8 cellular contexts compared by ENCODE assay signal in genomic region chr16:787261-787966, GRCh38. TPM values are rescaled to one million over a fixed set of nuclear protein-coding genes. Genes with fewer than 3 reads are reported as not detected.
DNase-seq lines count a peak whose midpoint lies in the region; ATAC-seq, FAIRE-seq and TF ChIP-seq lines count a peak whose summit lies in the region.

No MANE protein-coding gene starts in this region.

- H3K4me2 ChIP-seq in GM12878 (ENCODE audit: control insufficient read depth, insufficient read depth) = peak overlapping the region; percentile 85

- H3K36me3 ChIP-seq in ACC112 (ENCODE audit: insufficient read depth, low read length) = peaks cover 10% of the 10 kb centered on the region; the same call in 1 of the 2 replicates
- peaks cover 0 to 18% of the 10 kb centered on the region in 2 experiments; a peak in 2 of 4 replicates for H3K36me3 ChIP-seq in GM12878 (ENCODE audit: control insufficient read depth in 2 of 2, insufficient read depth in 2 of 2, low read length in 1 of 2)

- in situ Hi-C loops in GM12878 (cut with MboI) = loop anchor here (5.0 kb wide), 2 partner anchors 45 to 75 kb away; partner anchors contain the start of gene CIAO3

- no peak; the same call in 1 of the 2 replicates for TF ChIP-seq POLR2A in GM12878 (IDR thresholded peaks at IDR 0.05; ENCODE audit: low read depth, low read length)

- no peak for DNase-seq in GM12878 (ENCODE audit: low read depth, low spot score)
- DNase-seq in activated effector memory CD4-positive, alpha-beta T cell treated with Interleukin-2 at 50 U/mL for 16 hours = no peak
- DNase-seq in NCI-H2107 (lab: John Stamatoyannopoulos, UW) = no peak
- no peak for DNase-seq in NCI-H526 (lab: John Stamatoyannopoulos, UW)

- intact Hi-C loops in GM12878 (cut with micrococcal nuclease; ENCODE audit: unreplicated experiment) = loop anchor here (5.0 kb wide), 1 partner anchor 45 kb away; the partner anchor contains the start of gene CIAO3

- no peak for TF ChIP-seq CTCF in GM12878 (IDR thresholded peaks at IDR 0.05 in 2 of 3, conservative IDR thresholded peaks at IDR 0.05 in 1 of 3; ENCODE audit: control insufficient read depth in 2 of 3, extremely low read depth in 1 of 3, insufficient read depth in 1 of 3, low read depth in 3 of 3, low read length in 3 of 3)

- H3K27ac ChIP-seq in ACC112 (ENCODE audit: low read depth, low read length) (no peak overlapping the region), GM12878 (ENCODE audit: control insufficient read depth, insufficient read depth) (peak overlapping the region; percentile 69)

- no peaks in the 10 kb centered on the region for H4K20me1 ChIP-seq in GM12878 (ENCODE audit: control insufficient read depth, insufficient read depth)

- H3K9ac ChIP-seq in GM12878 (ENCODE audit: control insufficient read depth, insufficient read depth, low read length) = peak overlapping the region; percentile 90

- H3K27me3 ChIP-seq in ACC112 (ENCODE audit: insufficient read depth, low read length) (no peaks in the 10 kb centered on the region), GM12878 (replicated peaks in 1 of 2; ENCODE audit: control insufficient read depth in 2 of 2, insufficient read depth in 2 of 2, low read length in 1 of 2) (no peaks in the 10 kb centered on the region), mononuclear cell (ENCODE audit: insufficient read depth, low read length) (no peaks in the 10 kb centered on the region)

- TF ChIP-seq EP300 in GM12878 (IDR thresholded peaks at IDR 0.05; ENCODE audit: borderline replicate concordance in 1 of 2, control insufficient read depth in 1 of 2, low read depth in 2 of 2, low read length in 2 of 2) = no peak

- POLR2A ChIA-PET in GM12878 (lab: Charles Lee) = interaction anchor here (2.1 kb wide), 1 partner anchor 67 kb away, joined by 12 read pairs; the partner anchor contains the start of gene ANTKMT

- peaks cover 20% of the 10 kb centered on the region for H3K79me2 ChIP-seq in ACC112 (ENCODE audit: control insufficient read depth, insufficient read depth, low read length, unreplicated experiment)
- H3K79me2 ChIP-seq in GM12878 (ENCODE audit: control insufficient read depth, insufficient read depth, low read length) = peaks cover 24% of the 10 kb centered on the region

- no peak for TF ChIP-seq RAD21 in GM12878 (IDR thresholded peaks at IDR 0.05; ENCODE audit: insufficient read depth, low read depth, low read length)

- RAD21 ChIA-PET in GM12878 (lab: Charles Lee; ENCODE audit: unreplicated experiment) = interaction anchor here (1.3 to 1.6 kb wide), 3 partner anchors 50 to 75 kb away, joined by 5 to 10 read pairs (median 10); partner anchors contain the start of gene ANTKMT

- 35% methylated on average over 42 of the region's 48 CpGs for WGBS in GM12878 (ENCODE audit: insufficient coverage, insufficient replicate concordance, low lambda C conversion rate, missing lambda C conversion rate)

- FAIRE-seq in GM12878 (lab: Jason Lieb, UNC) = no peak

- CTCF ChIA-PET in GM12878 (lab: Yijun Ruan, JAX) = interaction anchor here (5.2 kb wide), 1 partner anchor 75 kb away, joined by 32 read pairs; no protein-coding TSS in a partner anchor

- H3K4me1 ChIP-seq in ACC112 (ENCODE audit: control insufficient read depth, insufficient read depth, low read length, unreplicated experiment) (peaks cover 15% of the 10 kb centered on the region), GM12878 (ENCODE audit: control insufficient read depth, insufficient read depth, low read length) (peaks cover 9% of the 10 kb centered on the region), mononuclear cell (ENCODE audit: insufficient read depth, low read length) (peaks cover 22% of the 10 kb centered on the region)

- no TSS peak for BruUV-seq in GM12878 (replicated peaks; lab: Mats Ljungman, UMichigan)

- H3K4me3 ChIP-seq in ACC112 (ENCODE audit: low read depth, low read length) (peak overlapping the region; percentile 97), GM12878 (peak overlapping the region; percentile 89), mononuclear cell (ENCODE audit: low read length) (peak overlapping the region; percentile 74)

- ATAC-seq in HG02798 (IDR thresholded peaks at IDR 0.05; ENCODE audit: poor library complexity, unreplicated experiment) = peak; percentile 1
- ATAC-seq in GM12878 = no peak
- ATAC-seq in HG03196 (IDR thresholded peaks at IDR 0.05; ENCODE audit: unreplicated experiment) = no peak

- H3K9me3 ChIP-seq in GM12878 (replicated peaks; ENCODE audit: control insufficient read depth, insufficient read depth, low read length) = no peaks in the 10 kb centered on the region
- no peaks in the 10 kb centered on the region for H3K9me3 ChIP-seq in mononuclear cell (ENCODE audit: low read depth, low read length)

- no peak overlapping the region for H2AFZ ChIP-seq in ACC112 (ENCODE audit: low read length, unreplicated experiment)
- 0 out of 2 replicates have a peak overlapping the region, but pooled peaks have one; percentile 74 for H2AFZ ChIP-seq in GM12878 (ENCODE audit: control insufficient read depth, low read depth, low read length)

- SMC1A ChIA-PET in GM12878 (lab: Charles Lee; ENCODE audit: uncharacterized antibody, unreplicated experiment) = interaction anchor here (0.6 kb wide), 1 partner anchor 40 kb away, joined by 3 read pairs; no protein-coding TSS in a partner anchor

RNA-seq across cellular contexts. Expression of gene RPUSD1, which starts 0.8 kb away (rescaled TPM):
- 17.3 and 24.3 TPM in 2 replicates for total RNA-seq in GM12878 (2013; cell fraction: nucleolus; rRNA removed)
- total RNA-seq in GM12878 (2014; rRNA removed) = 40.9 and 48.3 TPM in 2 replicates
- 7.3 and 9.7 TPM in 2 replicates for total RNA-seq in GM12878 (2014; rRNA removed; fragmentation: Illumina TruSeq; extraction: Trizol)
- 47.4 and 49.7 TPM in 2 replicates for total RNA-seq in GM12878 (2021)
- 5.8 TPM for polyA plus RNA-seq in GM12878 (2011; ENCODE audit: low read depth)
- 3.4 and 9.4 TPM in 2 replicates for polyA plus RNA-seq in GM12878 (2011; rRNA removed)
- 22.4 and 31.5 TPM in 2 replicates for polyA plus RNA-seq in GM12878 (2011; cell fraction: cytosol; rRNA removed)
- polyA plus RNA-seq in GM12878 (2011; cell fraction: nucleus; rRNA removed) = 62.1 and 77.9 TPM in 2 replicates
- polyA plus RNA-seq in GM12878 (2012) = 16.2 and 19.5 TPM in 2 replicates
- polyA plus RNA-seq in GM12878 (2014; fragmentation: Illumina TruSeq; extraction: Trizol) = 0.36 and 4.0 TPM in 2 replicates
- 1 to 10 TPM in 1 of 2 experiments, under 1 TPM in 1; 0.55 to 1.2 TPM for polyA plus RNA-seq in GM12878 (2014; fragmentation: Nextera tagmentation; extraction: Ambion mirVana)
- polyA plus RNA-seq in GM12878 (2014; rRNA removed) = 49.9 and 67.3 TPM in 2 replicates
- polyA plus RNA-seq in GM12878 (2016; fragmentation: Nextera tagmentation; extraction: Ambion mirVana) = 10 to 100 TPM; 32.4 to 43.1 TPM
- polyA minus RNA-seq in GM12878 (2011; rRNA and poly(A)+ RNA removed) = 6.1 and 17.2 TPM in 2 replicates
- polyA minus RNA-seq in GM12878 (2011; cell fraction: cytosol; rRNA and poly(A)+ RNA removed) = 8.7 and 15.1 TPM in 2 replicates
- polyA minus RNA-seq in GM12878 (2011; cell fraction: nucleus; rRNA and poly(A)+ RNA removed) = 27.2 and 44.4 TPM in 2 replicates
- total RNA-seq in mononuclear cell = 10.4 TPM

RNA-seq across cellular contexts. Expression of gene CHTF18, which starts 1.0 kb away (rescaled TPM):
- 40.0 and 49.3 TPM in 2 replicates for total RNA-seq in GM12878 (2013; cell fraction: nucleolus; rRNA removed)
- 25.6 and 30.0 TPM in 2 replicates for total RNA-seq in GM12878 (2014; rRNA removed)
- 6.4 and 8.8 TPM in 2 replicates for total RNA-seq in GM12878 (2014; rRNA removed; fragmentation: Illumina TruSeq; extraction: Trizol)
- total RNA-seq in GM12878 (2021) = 76.0 and 87.8 TPM in 2 replicates
- polyA plus RNA-seq in GM12878 (2011; ENCODE audit: low read depth) = 7.8 TPM
- polyA plus RNA-seq in GM12878 (2011; rRNA removed) = 4.3 and 7.2 TPM in 2 replicates
- 15.4 and 27.1 TPM in 2 replicates for polyA plus RNA-seq in GM12878 (2011; cell fraction: cytosol; rRNA removed)
- 280 and 396 TPM in 2 replicates for polyA plus RNA-seq in GM12878 (2011; cell fraction: nucleus; rRNA removed)
- 24.4 and 30.7 TPM in 2 replicates for polyA plus RNA-seq in GM12878 (2012)
- 0.33 and 1.7 TPM in 2 replicates for polyA plus RNA-seq in GM12878 (2014; fragmentation: Illumina TruSeq; extraction: Trizol)
- polyA plus RNA-seq in GM12878 (2014; fragmentation: Nextera tagmentation; extraction: Ambion mirVana) = 1 to 10 TPM; 1.6 to 6.2 TPM
- polyA plus RNA-seq in GM12878 (2014; rRNA removed) = 44.1 and 51.1 TPM in 2 replicates
- polyA plus RNA-seq in GM12878 (2016; fragmentation: Nextera tagmentation; extraction: Ambion mirVana) = 10 to 100 TPM; 48.3 to 62.6 TPM
- polyA minus RNA-seq in GM12878 (2011; rRNA and poly(A)+ RNA removed) = 5.6 and 12.4 TPM in 2 replicates
- polyA minus RNA-seq in GM12878 (2011; cell fraction: cytosol; rRNA and poly(A)+ RNA removed) = 8.0 and 11.6 TPM in 2 replicates
- 28.0 and 44.2 TPM in 2 replicates for polyA minus RNA-seq in GM12878 (2011; cell fraction: nucleus; rRNA and poly(A)+ RNA removed)
- total RNA-seq in mononuclear cell = 8.8 TPM

RNA-seq across cellular contexts. Expression of gene GNG13, which starts 13.1 kb away (rescaled TPM):
- not detected in 2 replicates for total RNA-seq in GM12878 (2013; cell fraction: nucleolus; rRNA removed)
- total RNA-seq in GM12878 (2014; rRNA removed) (not detected in 2 replicates), GM12878 (2014; rRNA removed; fragmentation: Illumina TruSeq; extraction: Trizol) (not detected in 2 replicates), GM12878 (2021) (not detected in 2 replicates), mononuclear cell (not detected)
- polyA plus RNA-seq in GM12878 (2011; ENCODE audit: low read depth) = 0.33 TPM
- polyA plus RNA-seq in GM12878 (2011; rRNA removed) (not detected in 2 replicates), GM12878 (2014; fragmentation: Illumina TruSeq; extraction: Trizol) (not detected in 2 replicates), GM12878 (2014; fragmentation: Nextera tagmentation; extraction: Ambion mirVana) (not detected), GM12878 (2014; rRNA removed) (not detected in 2 replicates), GM12878 (2016; fragmentation: Nextera tagmentation; extraction: Ambion mirVana) (not detected)
- not detected in 2 replicates for polyA plus RNA-seq in GM12878 (2011; cell fraction: cytosol; rRNA removed)
- polyA plus RNA-seq in GM12878 (2011; cell fraction: nucleus; rRNA removed) = not detected in 2 replicates
- polyA plus RNA-seq in GM12878 (2012) = 0.88 TPM in 1 of 2 replicates, not detected in the other
- polyA minus RNA-seq in GM12878 (2011; rRNA and poly(A)+ RNA removed) = not detected in 2 replicates
- polyA minus RNA-seq in GM12878 (2011; cell fraction: cytosol; rRNA and poly(A)+ RNA removed) = not detected in 2 replicates
- polyA minus RNA-seq in GM12878 (2011; cell fraction: nucleus; rRNA and poly(A)+ RNA removed) = not detected in 2 replicates

RNA-seq across cellular contexts. Expression of gene MSLN, which starts 26.9 kb away (rescaled TPM):
- total RNA-seq in GM12878 (2013; cell fraction: nucleolus; rRNA removed) = 0.69 and 1.6 TPM in 2 replicates
- total RNA-seq in GM12878 (2014; rRNA removed) (not detected in 2 replicates), GM12878 (2014; rRNA removed; fragmentation: Illumina TruSeq; extraction: Trizol) (not detected in 2 replicates), GM12878 (2021) (not detected in 2 replicates), mononuclear cell (0.21 TPM)
- not detected for polyA plus RNA-seq in GM12878 (2011; ENCODE audit: low read depth)
- polyA plus RNA-seq in GM12878 (2011; rRNA removed) (0.08 TPM in 1 of 2 replicates, not detected in the other), GM12878 (2014; fragmentation: Illumina TruSeq; extraction: Trizol) (not detected in 2 replicates), GM12878 (2014; fragmentation: Nextera tagmentation; extraction: Ambion mirVana) (not detected), GM12878 (2014; rRNA removed) (not detected in 2 replicates), GM12878 (2016; fragmentation: Nextera tagmentation; extraction: Ambion mirVana) (not detected)
- 0.03 TPM in 1 of 2 replicates, not detected in the other for polyA plus RNA-seq in GM12878 (2011; cell fraction: cytosol; rRNA removed)
- 0.20 and 0.40 TPM in 2 replicates for polyA plus RNA-seq in GM12878 (2011; cell fraction: nucleus; rRNA removed)
- 0.18 TPM in 1 of 2 replicates, not detected in the other for polyA plus RNA-seq in GM12878 (2012)
- polyA minus RNA-seq in GM12878 (2011; rRNA and poly(A)+ RNA removed) = not detected in 2 replicates
- polyA minus RNA-seq in GM12878 (2011; cell fraction: cytosol; rRNA and poly(A)+ RNA removed) = 2.7 and 2.9 TPM in 2 replicates
- polyA minus RNA-seq in GM12878 (2011; cell fraction: nucleus; rRNA and poly(A)+ RNA removed) = 0.12 and 0.29 TPM in 2 replicates

RNA-seq across cellular contexts. Expression of gene CIAO3, which starts 46.6 kb away (rescaled TPM):
- total RNA-seq in GM12878 (2013; cell fraction: nucleolus; rRNA removed) = 153 and 173 TPM in 2 replicates
- total RNA-seq in GM12878 (2014; rRNA removed) (31.9 and 37.4 TPM in 2 replicates), GM12878 (2014; rRNA removed; fragmentation: Illumina TruSeq; extraction: Trizol) (12.7 TPM in 2 replicates), GM12878 (2021) (30.2 and 33.5 TPM in 2 replicates), mononuclear cell (22.7 TPM)
- polyA plus RNA-seq in GM12878 (2011; ENCODE audit: low read depth) = 16.8 TPM
- polyA plus RNA-seq in GM12878 (2011; rRNA removed) (24.6 and 29.7 TPM in 2 replicates), GM12878 (2014; fragmentation: Illumina TruSeq; extraction: Trizol) (4.9 and 11.5 TPM in 2 replicates), GM12878 (2014; fragmentation: Nextera tagmentation; extraction: Ambion mirVana) (1 to 10 TPM; 1.4 to 4.0 TPM), GM12878 (2014; rRNA removed) (36.3 and 49.5 TPM in 2 replicates), GM12878 (2016; fragmentation: Nextera tagmentation; extraction: Ambion mirVana) (10 to 100 TPM; 36.3 to 37.5 TPM)
- 38.9 and 47.3 TPM in 2 replicates for polyA plus RNA-seq in GM12878 (2011; cell fraction: cytosol; rRNA removed)
- polyA plus RNA-seq in GM12878 (2011; cell fraction: nucleus; rRNA removed) = 179 and 201 TPM in 2 replicates
- 21.4 and 28.0 TPM in 2 replicates for polyA plus RNA-seq in GM12878 (2012)
- polyA minus RNA-seq in GM12878 (2011; rRNA and poly(A)+ RNA removed) = 27.0 and 44.8 TPM in 2 replicates
- 11.6 and 13.6 TPM in 2 replicates for polyA minus RNA-seq in GM12878 (2011; cell fraction: cytosol; rRNA and poly(A)+ RNA removed)
- polyA minus RNA-seq in GM12878 (2011; cell fraction: nucleus; rRNA and poly(A)+ RNA removed) = 67.1 and 98.5 TPM in 2 replicates
